In genomic region chr13:59439776-59440428, GRCh38 we compare ENCODE assay signal across 40 cellular contexts.
"Had no signal": no experiment of that assay in that cellular context is flagged by ENCODE, and none has a peak within 500 bp of the region (broad histone marks: within the 10 kb centered on the region; RNA-seq: fewer than 3 reads in every experiment).

No MANE protein-coding gene starts in this region.

- H3K4me3 Mint-ChIP-seq: activated naive CD4-positive, alpha-beta T cell treated with anti-CD3 and anti-CD28 coated beads for 36 hours; activated naive CD4-positive, alpha-beta T cell treated with anti-CD3 and anti-CD28 coated beads, Interleukin-2, amount 10 ng/mL, durations not matched to agents 7 days and 5 days; activated naive CD4-positive, alpha-beta T cell treated with anti-CD3 and anti-CD28 coated beads, Interleukin-2, amount 50 U/mL, for 24 hours; activated naive CD8-positive, alpha-beta T cell treated with anti-CD3 and anti-CD28 coated beads for 36 hours; activated naive CD8-positive, alpha-beta T cell treated with anti-CD3 and anti-CD28 coated beads, Interleukin-2, amount 50 U/mL, for 24 hours; activated T-cell treated with anti-CD3 and anti-CD28 coated beads, Interleukin-2, amount 50 U/mL, for 4 hours; activated T-cell treated with anti-CD3 and anti-CD28 coated beads, Interleukin-2, amount 50 U/mL, for 72 hours; activated T-helper 1 cell treated with anti-CD3 and anti-CD28 coated beads, Interleukin-12 subunit alpha, Interleukin-12 subunit beta, Interleukin-2, Interleukin-4 antibody, amounts not matched to agents 30 ng/mL and 10 ng/mL and 1 ng/mL, durations not matched to agents 14 hours and 24 hours and 36 hours; activated T-helper 17 cell treated with anti-CD3 and anti-CD28 coated beads, Interleukin-2, amount 50 U/mL, for 72 hours; brain; central memory CD8-positive, alpha-beta T cell had no signal

- FAIRE-seq: astrocyte, bronchial epithelial cell had no signal

- H3K4me1 Mint-ChIP-seq: activated naive CD4-positive, alpha-beta T cell treated with anti-CD3 and anti-CD28 coated beads, Interleukin-2, amount 50 U/mL, for 24 hours; activated naive CD8-positive, alpha-beta T cell treated with anti-CD3 and anti-CD28 coated beads, Interleukin-2, amount 50 U/mL, for 24 hours; central memory CD8-positive, alpha-beta T cell had no signal

- H3K27me3 Mint-ChIP-seq: activated naive CD4-positive, alpha-beta T cell treated with anti-CD3 and anti-CD28 coated beads, Interleukin-2, amount 10 ng/mL, durations not matched to agents 7 days and 5 days; activated naive CD8-positive, alpha-beta T cell treated with anti-CD3 and anti-CD28 coated beads for 36 hours; activated naive CD8-positive, alpha-beta T cell treated with anti-CD3 and anti-CD28 coated beads, Interleukin-2, amount 10 ng/mL, durations not matched to agents 7 days and 5 days; brain had no signal

- H3K36me3 Mint-ChIP-seq: activated naive CD4-positive, alpha-beta T cell treated with anti-CD3 and anti-CD28 coated beads, Interleukin-2, amount 10 ng/mL, durations not matched to agents 7 days and 5 days; activated naive CD4-positive, alpha-beta T cell treated with anti-CD3 and anti-CD28 coated beads, Interleukin-2, amount 50 U/mL, for 24 hours; activated naive CD8-positive, alpha-beta T cell treated with anti-CD3 and anti-CD28 coated beads for 36 hours; activated naive CD8-positive, alpha-beta T cell treated with anti-CD3 and anti-CD28 coated beads, Interleukin-2, amount 10 ng/mL, durations not matched to agents 7 days and 5 days; brain had no signal

- H3K4me1 ChIP-seq: adrenal gland, ascending aorta, breast epithelium had no signal

- H3K4me3 ChIP-seq: adrenal gland, ascending aorta, body of pancreas, breast epithelium, cardiac muscle cell had no signal

- H3K9me3 Mint-ChIP-seq: activated naive CD4-positive, alpha-beta T cell treated with anti-CD3 and anti-CD28 coated beads, Interleukin-2, amount 10 ng/mL, durations not matched to agents 7 days and 5 days; activated T-helper 1 cell treated with anti-CD3 and anti-CD28 coated beads, Interleukin-12 subunit alpha, Interleukin-12 subunit beta, Interleukin-2, Interleukin-4 antibody, amounts not matched to agents 30 ng/mL and 10 ng/mL and 1 ng/mL, durations not matched to agents 14 hours and 24 hours and 36 hours; activated T-helper 2 cell treated with anti-CD3 and anti-CD28 coated beads, Interferon-gamma antibody, Interleukin-2, Interleukin-4, amounts not matched to agents 10 μg/mL and 5 μg/mL and 100 μg/mL, durations not matched to agents 14 hours and 24 hours and 36 hours had no signal

- H3K9me3 ChIP-seq: adrenal gland, ascending aorta, body of pancreas, breast epithelium had no signal

- H3K27me3 ChIP-seq: adrenal gland, ascending aorta, body of pancreas, brain microvascular endothelial cell, breast epithelium, cardiac muscle cell had no signal

- H3K27ac ChIP-seq: adrenal gland, ascending aorta, body of pancreas, brain microvascular endothelial cell, breast epithelium, cardiac muscle cell had no signal

- DNase-seq: activated effector memory CD4-positive, alpha-beta T cell treated with anti-CD3 and anti-CD28 coated beads, Interleukin-2, amount 50 U/mL, for 16 hours; activated effector memory CD4-positive, alpha-beta T cell treated with Interleukin-2 at 50 U/mL for 16 hours; activated gamma-delta T cell; activated gamma-delta T cell treated with Interleukin-2 at 50 U/mL for 16 hours; activated naive CD4-positive, alpha-beta T cell; activated naive CD4-positive, alpha-beta T cell treated with anti-CD3 and anti-CD28 coated beads for 36 hours; activated naive CD4-positive, alpha-beta T cell treated with anti-CD3 and anti-CD28 coated beads, Interleukin-2, amount 10 ng/mL, durations not matched to agents 7 days and 5 days; activated naive CD4-positive, alpha-beta T cell treated with anti-CD3 and anti-CD28 coated beads, Interleukin-2, amount 50 U/mL, for 16 hours; activated naive CD4-positive, alpha-beta T cell treated with Interleukin-2 at 50 U/mL for 16 hours; activated naive CD8-positive, alpha-beta T cell treated with anti-CD3 and anti-CD28 coated beads for 36 hours; activated naive CD8-positive, alpha-beta T cell treated with anti-CD3 and anti-CD28 coated beads, Interleukin-2, amount 10 ng/mL, durations not matched to agents 7 days and 5 days; activated naive CD8-positive, alpha-beta T cell treated with anti-CD3 and anti-CD28 coated beads, Interleukin-2, amount 50 U/mL, for 24 hours; activated T-cell treated with anti-CD3 and anti-CD28 coated beads, Interleukin-2, amount 50 U/mL, for 1 hour; activated T-cell treated with anti-CD3 and anti-CD28 coated beads, Interleukin-2, amount 50 U/mL, for 24 hours; activated T-cell treated with anti-CD3 and anti-CD28 coated beads, Interleukin-2, amount 50 U/mL, for 4 hours; activated T-cell treated with anti-CD3 and anti-CD28 coated beads, Interleukin-2, amount 50 U/mL, for 48 hours; activated T-cell treated with anti-CD3 and anti-CD28 coated beads, Interleukin-2, amount 50 U/mL, for 72 hours; adrenal gland; amniotic stem cell; amygdala; anterior cingulate cortex; aorta; body of pancreas; brain microvascular endothelial cell; caudate nucleus; central memory CD4-positive, alpha-beta T cell; cerebellar nuclear complex had no signal

- H3K36me3 ChIP-seq: adrenal gland, ascending aorta, brain microvascular endothelial cell, breast epithelium, cardiac muscle cell had no signal

- H3K27ac Mint-ChIP-seq: activated naive CD4-positive, alpha-beta T cell treated with anti-CD3 and anti-CD28 coated beads for 36 hours; activated naive CD4-positive, alpha-beta T cell treated with anti-CD3 and anti-CD28 coated beads, Interleukin-2, amount 10 ng/mL, durations not matched to agents 7 days and 5 days; activated naive CD4-positive, alpha-beta T cell treated with anti-CD3 and anti-CD28 coated beads, Interleukin-2, amount 50 U/mL, for 24 hours; activated naive CD4-positive, alpha-beta T cell treated with anti-CD3 and anti-CD28 coated beads, Interleukin-2, amount 50 U/mL, for 72 hours; activated naive CD8-positive, alpha-beta T cell; activated naive CD8-positive, alpha-beta T cell treated with anti-CD3 and anti-CD28 coated beads for 36 hours; activated naive CD8-positive, alpha-beta T cell treated with anti-CD3 and anti-CD28 coated beads, Interleukin-2, amount 10 ng/mL, durations not matched to agents 7 days and 5 days; activated naive CD8-positive, alpha-beta T cell treated with anti-CD3 and anti-CD28 coated beads, Interleukin-2, amount 50 U/mL, for 24 hours; activated T-cell treated with anti-CD3 and anti-CD28 coated beads, Interleukin-2, amount 50 U/mL, for 24 hours; activated T-cell treated with anti-CD3 and anti-CD28 coated beads, Interleukin-2, amount 50 U/mL, for 72 hours; activated T-helper 1 cell treated with anti-CD3 and anti-CD28 coated beads, Interleukin-12 subunit alpha, Interleukin-12 subunit beta, Interleukin-2, Interleukin-4 antibody, amounts not matched to agents 30 ng/mL and 10 ng/mL and 1 ng/mL, durations not matched to agents 14 hours and 24 hours and 36 hours; activated T-helper 17 cell treated with anti-CD3 and anti-CD28 coated beads, Interleukin-2, amount 50 U/mL, for 72 hours; activated T-helper 2 cell treated with anti-CD3 and anti-CD28 coated beads, Interferon-gamma antibody, Interleukin-2, Interleukin-4, amounts not matched to agents 10 μg/mL and 5 μg/mL and 100 μg/mL, durations not matched to agents 14 hours and 24 hours and 36 hours; brain had no signal
